ENCODE assay signal across 13 cellular contexts in the genomic region with DNA sequence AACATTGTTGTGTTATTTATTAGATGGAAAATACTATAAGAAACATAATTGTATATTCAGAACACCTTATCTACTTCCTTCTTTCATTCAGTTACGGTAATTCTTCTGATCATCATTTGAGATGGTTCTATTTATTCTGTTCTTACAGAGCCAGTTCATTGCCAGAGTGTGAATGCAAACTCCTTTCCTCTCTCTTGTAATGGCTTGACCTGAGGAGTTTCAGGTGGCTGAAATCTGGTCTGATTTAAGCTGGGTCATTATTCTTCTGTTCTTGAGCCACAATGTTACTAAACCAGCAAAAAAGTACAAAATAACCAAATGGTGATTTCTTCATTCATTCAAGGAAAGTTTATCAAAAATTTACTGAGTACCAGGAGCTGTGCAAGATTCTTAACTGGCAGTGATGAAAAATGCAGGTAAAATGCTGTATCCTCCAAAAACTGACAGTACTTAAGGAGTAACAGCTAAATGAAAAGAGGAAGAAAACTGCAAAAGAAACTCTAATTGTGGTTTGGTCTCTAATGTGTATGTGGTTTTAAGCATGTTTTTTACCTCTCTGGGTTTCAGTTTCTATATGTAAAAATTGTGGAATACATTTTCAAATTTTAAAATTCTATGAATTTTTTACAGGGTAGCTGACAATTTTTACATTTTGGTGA.
DNase-seq lines count a peak whose midpoint lies in the region; ATAC-seq and TF ChIP-seq lines count a peak whose summit lies in the region.
"Had no signal": no experiment of that assay in that cellular context is flagged by ENCODE, and none has a peak within 500 bp of the region (broad histone marks: within the 10 kb centered on the region; RNA-seq: fewer than 3 reads in every experiment).

No MANE protein-coding gene starts in this region.

- H3K9me3 Mint-ChIP-seq in activated CD8-positive, alpha-beta T cell treated with anti-CD3 and anti-CD28 coated beads for 36 hours = no peaks in the 10 kb centered on the region
- no peaks in the 10 kb centered on the region for H3K9me3 Mint-ChIP-seq in activated T-cell treated with anti-CD3 and anti-CD28 coated beads, Interleukin-2, amount 50 U/mL, for 72 hours

- no peak overlapping the region for H3K4me3 Mint-ChIP-seq in activated CD8-positive, alpha-beta T cell treated with anti-CD3 and anti-CD28 coated beads for 36 hours
- no peak overlapping the region for H3K4me3 Mint-ChIP-seq in activated T-cell treated with anti-CD3 and anti-CD28 coated beads, Interleukin-2, amount 50 U/mL, for 72 hours

- H3K4me2 ChIP-seq in BLaER1 = 0 out of 2 replicates have a peak overlapping the region, but pooled peaks have one; percentile 5

- peaks cover 5% of the 10 kb centered on the region; the same call in 1 of the 2 replicates for H3K4me1 ChIP-seq in BLaER1
- H3K4me1 ChIP-seq: gastrocnemius medialis, lower lobe of right lung, psoas muscle had no signal

- DNase-seq in brain microvascular endothelial cell = no peak
- DNase-seq in stimulated activated naive CD8-positive, alpha-beta T cell treated with anti-CD3 and anti-CD28 coated beads, Interleukin-15, Interleukin-2, amounts not matched to agents 100 U/mL and 50 U/mL, for 24 hours = no peak
- no peak for DNase-seq in activated CD8-positive, alpha-beta T cell treated with anti-CD3 and anti-CD28 coated beads for 36 hours
- no peak for DNase-seq in activated T-cell treated with anti-CD3 and anti-CD28 coated beads, Interleukin-2, amount 50 U/mL, for 72 hours
- DNase-seq: gastrocnemius medialis, lower lobe of right lung, NCI-H446 treated with DMSO at 0.1 percent for 48 hours, psoas muscle had no signal

- CTCF ChIA-PET in activated CD8-positive, alpha-beta T cell treated with anti-CD3 and anti-CD28 coated beads for 36 hours (lab: Charles Lee) = no interaction called here

- H3K9me3 ChIP-seq in BLaER1 = no peaks in the 10 kb centered on the region
- H3K9me3 ChIP-seq: gastrocnemius medialis, lower lobe of right lung, psoas muscle had no signal

- H3K4me1 Mint-ChIP-seq in activated CD8-positive, alpha-beta T cell treated with anti-CD3 and anti-CD28 coated beads for 36 hours (ENCODE audit: low read depth) = peaks cover 2% of the 10 kb centered on the region
- H3K4me1 Mint-ChIP-seq in activated T-cell treated with anti-CD3 and anti-CD28 coated beads, Interleukin-2, amount 50 U/mL, for 72 hours (ENCODE audit: low read depth) = no peaks in the 10 kb centered on the region

- H3K36me3 Mint-ChIP-seq in activated CD8-positive, alpha-beta T cell treated with anti-CD3 and anti-CD28 coated beads for 36 hours (ENCODE audit: low read depth) = no peaks in the 10 kb centered on the region
- no peaks in the 10 kb centered on the region for H3K36me3 Mint-ChIP-seq in activated T-cell treated with anti-CD3 and anti-CD28 coated beads, Interleukin-2, amount 50 U/mL, for 72 hours (ENCODE audit: insufficient read depth in 2 of 2)

- no peaks in the 10 kb centered on the region for H3K27me3 ChIP-seq in BLaER1
- no peaks in the 10 kb centered on the region for H3K27me3 ChIP-seq in brain microvascular endothelial cell (replicated peaks)
- H3K27me3 ChIP-seq: gastrocnemius medialis had no signal

- no peak for TF ChIP-seq CTCF in brain microvascular endothelial cell (IDR thresholded peaks at IDR 0.05; ENCODE audit: low read depth, low read length, missing control alignments)
- TF ChIP-seq CTCF in activated CD8-positive, alpha-beta T cell treated with anti-CD3 and anti-CD28 coated beads for 36 hours (IDR thresholded peaks at IDR 0.05) = no peak

- H3K27me3 Mint-ChIP-seq in activated CD8-positive, alpha-beta T cell treated with anti-CD3 and anti-CD28 coated beads for 36 hours = no peaks in the 10 kb centered on the region
- H3K27me3 Mint-ChIP-seq in activated T-cell treated with anti-CD3 and anti-CD28 coated beads, Interleukin-2, amount 50 U/mL, for 72 hours (ENCODE audit: low read depth) = no peaks in the 10 kb centered on the region

- intact Hi-C loops in activated CD8-positive, alpha-beta T cell treated with anti-CD3 and anti-CD28 coated beads for 36 hours (cut with micrococcal nuclease) = no loop called here

- POLR2A ChIA-PET in activated CD8-positive, alpha-beta T cell treated with anti-CD3 and anti-CD28 coated beads for 36 hours (lab: Charles Lee) = no interaction called here

- H3K9ac ChIP-seq in BLaER1 = no peak overlapping the region

- H3K27ac Mint-ChIP-seq in activated CD8-positive, alpha-beta T cell treated with anti-CD3 and anti-CD28 coated beads for 36 hours = no peak overlapping the region
- no peak overlapping the region for H3K27ac Mint-ChIP-seq in activated T-cell treated with anti-CD3 and anti-CD28 coated beads, Interleukin-2, amount 50 U/mL, for 72 hours
- H3K27ac Mint-ChIP-seq: activated T-helper 2 cell treated with anti-CD3 and anti-CD28 coated beads, Interferon-gamma antibody, Interleukin-2, Interleukin-4, amounts not matched to agents 10 μg/mL and 5 μg/mL and 100 μg/mL, durations not matched to agents 14 hours and 24 hours and 36 hours had no signal

- in situ Hi-C loops in brain microvascular endothelial cell (cut with HindIII; ENCODE audit: low pct_ligation_motif_present, low sequenced_read_pairs) = no loop called here

- H3K4me3 ChIP-seq in BLaER1 (no peak overlapping the region), brain microvascular endothelial cell (ENCODE audit: low read depth, low read length) (no peak overlapping the region)
- H3K4me3 ChIP-seq: gastrocnemius medialis, lower lobe of right lung, psoas muscle had no signal

- H3K27ac ChIP-seq in BLaER1 = no peak overlapping the region
- H3K27ac ChIP-seq in brain microvascular endothelial cell = no peak overlapping the region
- H3K27ac ChIP-seq: gastrocnemius medialis, lower lobe of right lung, psoas muscle had no signal

- no peaks in the 10 kb centered on the region for H3K36me3 ChIP-seq in BLaER1
- H3K36me3 ChIP-seq in brain microvascular endothelial cell (replicated peaks) = no peaks in the 10 kb centered on the region
- H3K36me3 ChIP-seq: gastrocnemius medialis, lower lobe of right lung had no signal

- ATAC-seq in GM19397 (IDR thresholded peaks at IDR 0.05; ENCODE audit: unreplicated experiment) = peak; percentile 95
- peak; percentile 98 for ATAC-seq in HG02884 (IDR thresholded peaks at IDR 0.05; ENCODE audit: unreplicated experiment)
- peak; percentile 88 for ATAC-seq in HG03575 (IDR thresholded peaks at IDR 0.05; ENCODE audit: extremely low read depth, insufficient number of reproducible peaks, low FRiP score, unreplicated experiment)
- no peak for ATAC-seq in stimulated activated naive CD8-positive, alpha-beta T cell treated with anti-CD3 and anti-CD28 coated beads, Interleukin-15, Interleukin-2, amounts not matched to agents 100 U/mL and 50 U/mL, for 24 hours
- no peak for ATAC-seq in activated CD8-positive, alpha-beta T cell treated with anti-CD3 and anti-CD28 coated beads for 36 hours
- ATAC-seq in activated T-cell treated with anti-CD3 and anti-CD28 coated beads, Interleukin-2, amount 50 U/mL, for 72 hours (replicated peaks in 1 of 2) = no peak
- ATAC-seq: gastrocnemius medialis, lower lobe of right lung, psoas muscle had no signal

- no peaks in the 10 kb centered on the region for H4K20me1 ChIP-seq in BLaER1

Comparison
In these comparisons a context has a peak if more than half of its experiments do, and no peak if none do; other contexts are left out.
1. ATAC-seq: peak in GM19397 (single experiment), HG02884 (single experiment) and HG03575 (single experiment); none in stimulated activated naive CD8-positive, alpha-beta T cell treated with anti-CD3 and anti-CD28 coated beads, Interleukin-15, Interleukin-2, amounts not matched to agents 100 U/mL and 50 U/mL, for 24 hours (single experiment), activated CD8-positive, alpha-beta T cell treated with anti-CD3 and anti-CD28 coated beads for 36 hours (single experiment) and activated T-cell treated with anti-CD3 and anti-CD28 coated beads, Interleukin-2, amount 50 U/mL, for 72 hours (0 of 2).